ENCODE assay signal across 1 cellular context in genomic region chr19:36850646-36851442, GRCh38.
TF ChIP-seq lines count a peak whose summit lies in the region.

Gene ZNF345 (plus strand): TSS chr19:36850876. CDS start chr19:36876831, 25,955 bp downstream.

TF ChIP-seq in HepG2, 621 proteins besides CTCF, POLR2A, EP300 and RAD21 (continued from another document and continues in another):
- no peak for TF ChIP-seq FOXA1 (IDR thresholded peaks at IDR 0.05)
- no peak for TF ChIP-seq FOXA1 (CRISPR knock-in tag; IDR thresholded peaks at IDR 0.05)
- no peak for TF ChIP-seq ZSCAN21 (CRISPR knock-in tag; IDR thresholded peaks at IDR 0.05; ENCODE audit: borderline replicate concordance)
- TF ChIP-seq SKI (IDR thresholded peaks at IDR 0.05; ENCODE audit: partially characterized antibody): no peak
- TF ChIP-seq CCAR2 (optimal IDR thresholded peaks at IDR 0.05; ENCODE audit: low read depth, low read length): no peak
- TF ChIP-seq ZNF570 (CRISPR knock-in tag; IDR thresholded peaks at IDR 0.05; ENCODE audit: borderline replicate concordance): no peak
- TF ChIP-seq TCF7L2 (IDR thresholded peaks at IDR 0.05; ENCODE audit: low read depth, low read length): no peak
- TF ChIP-seq ZNF737 (CRISPR knock-in tag; IDR thresholded peaks at IDR 0.05; ENCODE audit: borderline replicate concordance): no peak
- TF ChIP-seq WIZ (CRISPR knock-in tag; IDR thresholded peaks at IDR 0.05): no peak
- no peak for TF ChIP-seq HOXD1 (CRISPR knock-in tag; IDR thresholded peaks at IDR 0.05)
- no peak for TF ChIP-seq ARNT (IDR thresholded peaks at IDR 0.05)
- no peak for TF ChIP-seq ZSCAN22 (CRISPR knock-in tag; IDR thresholded peaks at IDR 0.05)
- TF ChIP-seq MED13 (CRISPR knock-in tag; IDR thresholded peaks at IDR 0.05): no peak
- no peak for TF ChIP-seq EHMT2 (IDR thresholded peaks at IDR 0.05; ENCODE audit: borderline replicate concordance, low read depth, low read length)
- TF ChIP-seq ZBTB39 (CRISPR knock-in tag; IDR thresholded peaks at IDR 0.05): no peak
- no peak for TF ChIP-seq NFATC3 (CRISPR knock-in tag; IDR thresholded peaks at IDR 0.05)
- TF ChIP-seq SPEN (CRISPR knock-in tag; IDR thresholded peaks at IDR 0.05; ENCODE audit: low read depth): no peak
- no peak for TF ChIP-seq ZNF549 (CRISPR knock-in tag; IDR thresholded peaks at IDR 0.05)
- TF ChIP-seq ZNF781 (CRISPR knock-in tag; IDR thresholded peaks at IDR 0.05; ENCODE audit: borderline replicate concordance, not compliant biosample characterization): peak; percentile 10
- TF ChIP-seq ZFP41 (CRISPR knock-in tag; IDR thresholded peaks at IDR 0.05; ENCODE audit: borderline replicate concordance): no peak
- no peak for TF ChIP-seq RNF219 (CRISPR knock-in tag; IDR thresholded peaks at IDR 0.05)
- no peak for TF ChIP-seq BCLAF1 (IDR thresholded peaks at IDR 0.05)
- no peak for TF ChIP-seq PHB2 (IDR thresholded peaks at IDR 0.05; ENCODE audit: partially characterized antibody)
- TF ChIP-seq ZNF841 (CRISPR knock-in tag; IDR thresholded peaks at IDR 0.05; ENCODE audit: borderline replicate concordance): no peak
- no peak for TF ChIP-seq ZNF580 (CRISPR knock-in tag; IDR thresholded peaks at IDR 0.05; ENCODE audit: borderline replicate concordance, low read depth)
- peak; percentile 48; the same call in 1 of the 3 replicates for TF ChIP-seq MXI1 (IDR thresholded peaks at IDR 0.05; ENCODE audit: borderline replicate concordance, low read depth, low read length)
- TF ChIP-seq PCBP1 (IDR thresholded peaks at IDR 0.05; ENCODE audit: borderline replicate concordance, low read depth, low read length): no peak
- no peak for TF ChIP-seq TFAP4 (IDR thresholded peaks at IDR 0.05; ENCODE audit: borderline replicate concordance, low read depth)
- TF ChIP-seq ZKSCAN1 (IDR thresholded peaks at IDR 0.05; ENCODE audit: low read length): no peak
- peak; percentile 95 for TF ChIP-seq THAP11 (CRISPR knock-in tag; IDR thresholded peaks at IDR 0.05)
- no peak for TF ChIP-seq ZBTB4 (CRISPR knock-in tag; IDR thresholded peaks at IDR 0.05; ENCODE audit: borderline replicate concordance)
- no peak for TF ChIP-seq ZNF234 (CRISPR knock-in tag; conservative IDR thresholded peaks at IDR 0.05)
- no peak for TF ChIP-seq USF2 (IDR thresholded peaks at IDR 0.05; ENCODE audit: low read depth, low read length)
- TF ChIP-seq USF2 (CRISPR knock-in tag; IDR thresholded peaks at IDR 0.05; ENCODE audit: borderline replicate concordance): peak; percentile 27; the same call in 1 of the 2 replicates
- no peak for TF ChIP-seq SOX5 (CRISPR knock-in tag; IDR thresholded peaks at IDR 0.05; ENCODE audit: borderline replicate concordance)
- no peak for TF ChIP-seq SSRP1 (CRISPR knock-in tag; IDR thresholded peaks at IDR 0.05)
- TF ChIP-seq CBX2 (IDR thresholded peaks at IDR 0.05; ENCODE audit: low read depth, low read length): no peak
- peak; percentile 44; the same call in 1 of the 2 replicates for TF ChIP-seq CBX2 (CRISPR knock-in tag; IDR thresholded peaks at IDR 0.05; ENCODE audit: low read depth)
- TF ChIP-seq TAF15 (IDR thresholded peaks at IDR 0.05; ENCODE audit: low read depth, low read length, poor library complexity, severe bottlenecking): no peak
- no peak for TF ChIP-seq ZFP90 (CRISPR knock-in tag; IDR thresholded peaks at IDR 0.05; ENCODE audit: borderline replicate concordance)
- TF ChIP-seq MAFG (CRISPR knock-in tag; IDR thresholded peaks at IDR 0.05): no peak
- TF ChIP-seq ZNF264 (CRISPR knock-in tag; IDR thresholded peaks at IDR 0.05): 0 out of 2 replicates have a peak, but pooled peaks have one; percentile 14
- no peak; the same call in 1 of the 2 replicates for TF ChIP-seq ZNF225 (CRISPR knock-in tag; IDR thresholded peaks at IDR 0.05)
- TF ChIP-seq HOXA9 (CRISPR knock-in tag; IDR thresholded peaks at IDR 0.05; ENCODE audit: borderline replicate concordance): no peak
- TF ChIP-seq KMT2B (CRISPR knock-in tag; IDR thresholded peaks at IDR 0.05): peak; percentile 56; the same call in 1 of the 2 replicates
- no peak for TF ChIP-seq TBX2 (CRISPR knock-in tag; IDR thresholded peaks at IDR 0.05; ENCODE audit: borderline replicate concordance)
- TF ChIP-seq ZSCAN30 (CRISPR knock-in tag; IDR thresholded peaks at IDR 0.05): no peak
- TF ChIP-seq ZBTB46 (CRISPR knock-in tag; IDR thresholded peaks at IDR 0.05; ENCODE audit: borderline replicate concordance): no peak
- no peak for TF ChIP-seq ZMAT5 (CRISPR knock-in tag; IDR thresholded peaks at IDR 0.05; ENCODE audit: borderline replicate concordance, low read depth)
- TF ChIP-seq ZNF296 (CRISPR knock-in tag; conservative IDR thresholded peaks at IDR 0.05): 0 out of 2 replicates have a peak, but pooled peaks have one; percentile 33
- TF ChIP-seq REXO4 (CRISPR knock-in tag; IDR thresholded peaks at IDR 0.05; ENCODE audit: borderline replicate concordance): no peak
- no peak for TF ChIP-seq SMAD1 (CRISPR knock-in tag; IDR thresholded peaks at IDR 0.05; ENCODE audit: borderline replicate concordance, low read depth)
- 0 out of 2 replicates have a peak, but pooled peaks have one; percentile 13 for TF ChIP-seq ZSCAN31 (CRISPR knock-in tag; IDR thresholded peaks at IDR 0.05; ENCODE audit: low read depth)
